Comparison of ENCODE assay signal across 1 cellular context in genomic region chr19:20077791-20078463, GRCh38.
TF ChIP-seq lines count a peak whose summit lies in the region.

TSS of gene ZNF90 (plus strand) at chr19:20078000. CDS start at chr19:20078133, 133 bp downstream.

TF ChIP-seq in H1, 55 proteins besides CTCF, POLR2A, EP300 and RAD21 (continued from another document):
- TF ChIP-seq MAX (IDR thresholded peaks at IDR 0.05) (0 out of 2 replicates have a peak, but pooled peaks have one; percentile 10), JUND (IDR thresholded peaks at IDR 0.05; ENCODE audit: low read length) (no peak), CEBPB (IDR thresholded peaks at IDR 0.05; ENCODE audit: low read depth, low read length) (peak; percentile 69), NRF1 (IDR thresholded peaks at IDR 0.05; ENCODE audit: low read depth, low read length) (no peak), BACH1 (IDR thresholded peaks at IDR 0.05; ENCODE audit: low read length) (no peak), ZNF274 (IDR thresholded peaks at IDR 0.05; ENCODE audit: borderline replicate concordance, extremely low read depth, low read length) (no peak), TBP (IDR thresholded peaks at IDR 0.05; ENCODE audit: low read depth, low read length) (peak; percentile 72), TAF7 (optimal IDR thresholded peaks at IDR 0.05; ENCODE audit: borderline replicate concordance, low read depth, low read length) (peak; percentile 68), EZH2 (IDR thresholded peaks at IDR 0.05; ENCODE audit: low read depth, low read length, severe bottlenecking) (no peak), SP1 (IDR thresholded peaks at IDR 0.05; ENCODE audit: low read depth, low read length) (peak; percentile 91), BRCA1 (IDR thresholded peaks at IDR 0.05; ENCODE audit: low read depth, low read length) (no peak), CTBP2 (IDR thresholded peaks at IDR 0.05; ENCODE audit: borderline replicate concordance, insufficient read depth, insufficient read length, low read length) (no peak), POLR2AphosphoS5 (IDR thresholded peaks at IDR 0.05; ENCODE audit: low read depth, low read length) (peak; percentile 93), YY1 (IDR thresholded peaks at IDR 0.05; ENCODE audit: low read depth, low read length) (peak; percentile 91)
